Comparison of ENCODE assay signal across 20 cellular contexts in genomic region chr22:26580240-26580962, GRCh38. TPM values are rescaled to one million over a fixed set of nuclear protein-coding genes. Genes with fewer than 3 reads are reported as not detected.
DNase-seq lines count a peak whose midpoint lies in the region; ATAC-seq and TF ChIP-seq lines count a peak whose summit lies in the region.
"Had no signal": no experiment of that assay in that cellular context is flagged by ENCODE, and none has a peak within 500 bp of the region (broad histone marks: within the 10 kb centered on the region; RNA-seq: fewer than 3 reads in every experiment).

No MANE protein-coding gene starts in this region.

- H3K36me3 Mint-ChIP-seq in CD4-positive, CD25-positive, alpha-beta regulatory T cell, result peaks cover 9% of the 10 kb centered on the region
- H3K36me3 Mint-ChIP-seq in activated CD4-positive, alpha-beta memory T cell treated with anti-CD3 and anti-CD28 coated beads, Interleukin-2, amount 10 ng/mL, durations not matched to agents 7 days and 5 days (ENCODE audit: low read depth), result peaks cover 61% of the 10 kb centered on the region
- peaks cover 3% of the 10 kb centered on the region for H3K36me3 Mint-ChIP-seq in memory B cell

- H2AFZ ChIP-seq in PC-3 (ENCODE audit: low read length), result no peak overlapping the region
- H2AFZ ChIP-seq: GM23248 had no signal

- CTCF ChIA-PET in activated CD4-positive, alpha-beta memory T cell treated with anti-CD3 and anti-CD28 coated beads, Interleukin-2, amount 10 ng/mL, durations not matched to agents 7 days and 5 days (lab: Charles Lee), result interaction anchor here (1.8 kb wide), 1 partner anchor 78 kb away, joined by 7 read pairs; no protein-coding TSS in a partner anchor
- CTCF ChIA-PET in PC-3 (lab: Charles Lee), result no interaction called here

- peaks cover 9% of the 10 kb centered on the region for H3K36me3 ChIP-seq in CD4-positive, CD25-positive, alpha-beta regulatory T cell (ENCODE audit: control insufficient read depth, insufficient read depth, low read length)
- H3K36me3 ChIP-seq in H7 (replicated peaks; ENCODE audit: control insufficient read depth, insufficient read depth, low read length) (peaks cover 9% of the 10 kb centered on the region), tibial artery (peaks cover 0 to 7% (median 0%) of the 10 kb centered on the region in 3 donors), PC-3 (ENCODE audit: low read depth, low read length) (no peaks in the 10 kb centered on the region)

- H3K9me3 Mint-ChIP-seq in CD4-positive, CD25-positive, alpha-beta regulatory T cell, result no peaks in the 10 kb centered on the region
- H3K9me3 Mint-ChIP-seq in activated CD4-positive, alpha-beta memory T cell treated with anti-CD3 and anti-CD28 coated beads, Interleukin-2, amount 10 ng/mL, durations not matched to agents 7 days and 5 days, result no peaks in the 10 kb centered on the region
- no peaks in the 10 kb centered on the region for H3K9me3 Mint-ChIP-seq in memory B cell

- no peaks in the 10 kb centered on the region for H3F3A ChIP-seq in PC-3 (ENCODE audit: low read length, unreplicated experiment)

- peak overlapping the region; percentile 83 to 98 (median 89) for H3K27ac Mint-ChIP-seq in CD4-positive, CD25-positive, alpha-beta regulatory T cell
- peak overlapping the region; percentile 88 for H3K27ac Mint-ChIP-seq in activated CD4-positive, alpha-beta memory T cell treated with anti-CD3 and anti-CD28 coated beads, Interleukin-2, amount 10 ng/mL, durations not matched to agents 7 days and 5 days
- H3K27ac Mint-ChIP-seq in memory B cell, result peak overlapping the region; percentile 88

- H3K4me1 Mint-ChIP-seq in CD4-positive, CD25-positive, alpha-beta regulatory T cell, result peaks cover 20 to 71% (median 49%) of the 10 kb centered on the region in 4 donors
- H3K4me1 Mint-ChIP-seq in activated CD4-positive, alpha-beta memory T cell treated with anti-CD3 and anti-CD28 coated beads, Interleukin-2, amount 10 ng/mL, durations not matched to agents 7 days and 5 days, result peaks cover 70% of the 10 kb centered on the region
- peaks cover 22% of the 10 kb centered on the region for H3K4me1 Mint-ChIP-seq in memory B cell

- no peaks in the 10 kb centered on the region for H3K9me3 ChIP-seq in CD4-positive, CD25-positive, alpha-beta regulatory T cell (ENCODE audit: control insufficient read depth in 2 of 2, low read length in 2 of 2)
- H3K9me3 ChIP-seq in tibial artery (no peaks in the 10 kb centered on the region), PC-3 (ENCODE audit: low read length) (no peaks in the 10 kb centered on the region)

- no peaks in the 10 kb centered on the region for H3K27me3 Mint-ChIP-seq in CD4-positive, CD25-positive, alpha-beta regulatory T cell
- no peaks in the 10 kb centered on the region for H3K27me3 Mint-ChIP-seq in activated CD4-positive, alpha-beta memory T cell treated with anti-CD3 and anti-CD28 coated beads, Interleukin-2, amount 10 ng/mL, durations not matched to agents 7 days and 5 days
- H3K27me3 Mint-ChIP-seq in memory B cell, result no peaks in the 10 kb centered on the region

- intact Hi-C loops in tibial artery (cut with DNase I; ENCODE audit: low total_unique reads), result loop anchor here (10.0 kb wide), 1 partner anchor 96 kb away; the partner anchor contains the start of genes HPS4 and SRRD
- intact Hi-C loops in PC-3 (cut with micrococcal nuclease), result loop anchor here (10.0 kb wide), 1 partner anchor 66 kb away; the partner anchor contains the start of gene TFIP11

- peak overlapping the region; percentile 46 to 82 (median 74) for H3K4me3 Mint-ChIP-seq in CD4-positive, CD25-positive, alpha-beta regulatory T cell
- peak overlapping the region; percentile 58 for H3K4me3 Mint-ChIP-seq in activated CD4-positive, alpha-beta memory T cell treated with anti-CD3 and anti-CD28 coated beads, Interleukin-2, amount 10 ng/mL, durations not matched to agents 7 days and 5 days
- H3K4me3 Mint-ChIP-seq in memory B cell, result peak overlapping the region; percentile 24
- H3K4me3 Mint-ChIP-seq: CD14-positive monocyte had no signal

- no peak for DNase-seq in CD4-positive, CD25-positive, alpha-beta regulatory T cell
- DNase-seq in H7 (peak; percentile 60), memory B cell (ENCODE audit: low spot score in 2 of 2) (no peak), NCI-H1417 (lab: John Stamatoyannopoulos, UW) (no peak), tibial artery (no peak), PC-3 (no peak)
- no peak for DNase-seq in activated CD4-positive, alpha-beta memory T cell treated with anti-CD3 and anti-CD28 coated beads, Interleukin-2, amount 10 ng/mL, durations not matched to agents 7 days and 5 days
- DNase-seq in effector CD8-positive, alpha-beta T cell (lab: John Stamatoyannopoulos, UW), result no peak
- DNase-seq: activated CD4-positive, alpha-beta T cell treated with anti-CD3 and anti-CD28 coated beads, Interleukin-2, amount 50 U/mL, for 48 hours; GDM1; GM23248; kidney glomerular epithelial cell; NCI-H187 treated with DMSO at 0.1 percent for 48 hours; NCI-H526 had no signal

- no peaks in the 10 kb centered on the region for H3K9me2 ChIP-seq in PC-3 (replicated peaks; ENCODE audit: low read length)

- 0 out of 2 replicates have a peak, but pooled peaks cover 3% of the 10 kb centered on the region for H3K79me2 ChIP-seq in PC-3 (ENCODE audit: low read length)

- TF ChIP-seq CTCF in tibial artery (IDR thresholded peaks at IDR 0.05), result no peak
- TF ChIP-seq CTCF in PC-3 (conservative IDR thresholded peaks at IDR 0.05; ENCODE audit: low read depth, low read length), result no peak

- H3K27me3 ChIP-seq in CD4-positive, CD25-positive, alpha-beta regulatory T cell (ENCODE audit: control insufficient read depth, insufficient read depth, low read length), result no peaks in the 10 kb centered on the region
- H3K27me3 ChIP-seq in H7 (ENCODE audit: control insufficient read depth, insufficient read depth, low read length), result no peaks in the 10 kb centered on the region
- no peaks in the 10 kb centered on the region for H3K27me3 ChIP-seq in tibial artery
- H3K27me3 ChIP-seq in PC-3 (ENCODE audit: low read length), result no peaks in the 10 kb centered on the region

- H4K20me1 ChIP-seq in PC-3 (ENCODE audit: low read length), result no peaks in the 10 kb centered on the region

- H3K4me2 ChIP-seq in PC-3 (ENCODE audit: low read length), result no peak overlapping the region

- H3K9ac ChIP-seq in PC-3 (ENCODE audit: low read length), result no peak overlapping the region
- H3K9ac ChIP-seq: GM23248 had no signal

- POLR2A ChIA-PET in activated CD4-positive, alpha-beta memory T cell treated with anti-CD3 and anti-CD28 coated beads, Interleukin-2, amount 10 ng/mL, durations not matched to agents 7 days and 5 days (lab: Charles Lee), result interaction anchor here (0.7 to 2.6 kb wide), 4 partner anchors 9 to 93 kb away, joined by 3 to 10 read pairs (median 4); partner anchors contain the start of gene TPST2
- POLR2A ChIA-PET in PC-3 (lab: Charles Lee; ENCODE audit: unreplicated experiment), result no interaction called here

- H3K4me3 ChIP-seq in CD4-positive, CD25-positive, alpha-beta regulatory T cell (ENCODE audit: low read depth, low read length), result peak overlapping the region; percentile 53
- no peak overlapping the region for H3K4me3 ChIP-seq in H7 (ENCODE audit: insufficient read depth, low read depth, low read length)
- no peak overlapping the region for H3K4me3 ChIP-seq in tibial artery
- H3K4me3 ChIP-seq in PC-3 (ENCODE audit: low read length), result no peak overlapping the region
- H3K4me3 ChIP-seq: GM23248 had no signal

- H3K27ac ChIP-seq in CD4-positive, CD25-positive, alpha-beta regulatory T cell (ENCODE audit: insufficient read depth, low read length, poor library complexity, severe bottlenecking), result peak overlapping the region; percentile 76
- H3K27ac ChIP-seq in tibial artery, result no peak overlapping the region
- no peak overlapping the region for H3K27ac ChIP-seq in PC-3 (ENCODE audit: low read length)
- H3K27ac ChIP-seq: GM23248 had no signal

- BruUV-seq in PC-3 (replicated peaks; lab: Mats Ljungman, UMichigan), result no TSS peak

- ATAC-seq in CD4-positive, CD25-positive, alpha-beta regulatory T cell (ENCODE audit: low read depth in 2 of 2), result no peak
- ATAC-seq in memory B cell (ENCODE audit: low read depth) (no peak), PC-3 (no peak)

- H3K4me1 ChIP-seq in CD4-positive, CD25-positive, alpha-beta regulatory T cell (ENCODE audit: control insufficient read depth, insufficient read depth, low read length, poor library complexity, severe bottlenecking), result peaks cover 31% of the 10 kb centered on the region
- H3K4me1 ChIP-seq in tibial artery (peaks cover 0 to 10% (median 8%) of the 10 kb centered on the region in 4 donors), PC-3 (ENCODE audit: insufficient read depth, low read length) (peaks cover 9% of the 10 kb centered on the region)

RNA-seq across cellular contexts. Expression of gene TPST2, which starts 9.5 kb away (rescaled TPM):
- total RNA-seq in CD4-positive, CD25-positive, alpha-beta regulatory T cell, result 36.0 TPM
- 10 to 100 TPM; 48.1 to 64.6 (median 59.3) TPM for polyA plus RNA-seq in CD4-positive, CD25-positive, alpha-beta regulatory T cell
- 95.0 and 118 TPM in 2 replicates for total RNA-seq in H7 (2014; rRNA removed; shearing (Covaris generic))
- 10 to 100 TPM; 55.4 to 60.8 TPM for total RNA-seq in activated CD4-positive, alpha-beta memory T cell treated with anti-CD3 and anti-CD28 coated beads, Interleukin-2, amount 10 ng/mL, durations not matched to agents 7 days and 5 days
- total RNA-seq in PC-3 (2014; rRNA removed), result 7.9 and 8.1 TPM in 2 replicates

RNA-seq across cellular contexts. Expression of gene CRYBB1, which starts 37.4 kb away (rescaled TPM):
- not detected for total RNA-seq in CD4-positive, CD25-positive, alpha-beta regulatory T cell
- not detected for polyA plus RNA-seq in CD4-positive, CD25-positive, alpha-beta regulatory T cell
- total RNA-seq in H7 (2014; rRNA removed; shearing (Covaris generic)), result 1.9 and 3.1 TPM in 2 replicates
- 1 to 10 TPM in 1 of 2 experiments, under 1 TPM in 1; 0.65 to 1.2 TPM for total RNA-seq in activated CD4-positive, alpha-beta memory T cell treated with anti-CD3 and anti-CD28 coated beads, Interleukin-2, amount 10 ng/mL, durations not matched to agents 7 days and 5 days
- total RNA-seq in PC-3 (2014; rRNA removed), result not detected in 2 replicates
- total RNA-seq: chondrocyte; epithelial cell of proximal tubule; GM23248; pulmonary artery endothelial cell; T-helper 1 cell treated with Interleukin-12 subunit alpha and Interleukin-12 subunit beta and Interleukin-4 antibody, amounts not matched to agents 30 ng/mL and 1 ng/mL, for 36 hours had no signal
- polyA plus RNA-seq: GM23248 had no signal

RNA-seq across cellular contexts. Expression of gene CRYBA4, which starts 41.4 kb away (rescaled TPM):
- not detected for total RNA-seq in CD4-positive, CD25-positive, alpha-beta regulatory T cell
- polyA plus RNA-seq in CD4-positive, CD25-positive, alpha-beta regulatory T cell, result under 1 TPM in 1 of 4 donors, not detected in 3; 0.59 TPM
- total RNA-seq in H7 (2014; rRNA removed; shearing (Covaris generic)), result 0.22 TPM in 1 of 2 replicates, not detected in the other
- total RNA-seq in activated CD4-positive, alpha-beta memory T cell treated with anti-CD3 and anti-CD28 coated beads, Interleukin-2, amount 10 ng/mL, durations not matched to agents 7 days and 5 days, result under 1 TPM in 1 of 2 experiments, not detected in 1; 0.48 TPM
- total RNA-seq in PC-3 (2014; rRNA removed), result not detected in 2 replicates
- total RNA-seq: chondrocyte, epithelial cell of proximal tubule, GM23248, pulmonary artery endothelial cell, urinary bladder had no signal
- polyA plus RNA-seq: CD14-positive monocyte, GM23248, urinary bladder had no signal

Comparison
In these comparisons a context has a peak if more than half of its experiments do, and no peak if none do; other contexts are left out.
1. H3K4me3 Mint-ChIP-seq: peak in every context shown above with its lines; median percentile 74 in CD4-positive, CD25-positive, alpha-beta regulatory T cell; 58 in activated CD4-positive, alpha-beta memory T cell treated with anti-CD3 and anti-CD28 coated beads, Interleukin-2, amount 10 ng/mL, durations not matched to agents 7 days and 5 days; 24 in memory B cell.